In the genomic region with DNA sequence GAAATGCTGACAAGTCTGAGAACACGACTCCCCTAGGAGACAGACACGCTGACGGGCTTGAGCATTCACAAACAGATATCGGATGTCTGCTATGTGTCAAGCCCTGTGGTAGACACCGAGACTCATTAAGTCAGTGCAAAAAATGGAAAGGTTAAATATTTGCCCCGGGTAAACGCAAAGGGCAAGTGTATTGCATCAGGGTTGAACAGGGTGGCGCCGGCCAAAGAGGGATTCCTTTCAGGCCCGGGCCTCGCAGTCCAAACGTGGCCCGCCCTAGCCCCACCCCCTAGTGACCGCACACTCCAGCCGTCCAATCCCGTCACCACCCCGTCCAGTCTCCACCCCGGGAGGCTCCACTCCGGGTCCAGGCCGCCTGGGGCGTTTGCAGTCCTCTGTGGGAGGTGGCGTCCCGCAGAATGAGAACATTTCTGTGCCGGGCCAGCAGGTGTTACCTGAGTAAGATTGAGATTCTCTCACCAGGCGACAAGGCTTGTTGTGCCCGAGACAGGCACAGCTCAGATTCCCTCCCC, we compare ENCODE assay signal across 8 cellular contexts. TPM values are rescaled to one million over a fixed set of nuclear protein-coding genes. Genes with fewer than 3 reads are reported as not detected.
DNase-seq lines count a peak whose midpoint lies in the region; ATAC-seq and TF ChIP-seq lines count a peak whose summit lies in the region.

No MANE protein-coding gene starts in this region.

- H3K9me3 ChIP-seq in naive thymus-derived CD4-positive, alpha-beta T cell (ENCODE audit: control insufficient read depth in 2 of 3, low read length in 3 of 3), result no peaks in the 10 kb centered on the region

- H3K36me3 Mint-ChIP-seq in naive thymus-derived CD4-positive, alpha-beta T cell, result peaks cover 0 to 2% (median 0%) of the 10 kb centered on the region in 5 donors
- no peaks in the 10 kb centered on the region for H3K36me3 Mint-ChIP-seq in stimulated activated naive B cell treated with anti-CD40 and anti-IgM and Interleukin-4, amounts not matched to agents 10 μg/mL and 1 μg/mL and 100 μg/mL, for 72 hours

- intact Hi-C loops in naive thymus-derived CD4-positive, alpha-beta T cell (cut with micrococcal nuclease), result loop anchor here (1.0 kb wide), 2 partner anchors 16 to 198 kb away; a partner anchor contains a TSS

- peak overlapping the region; percentile 65 to 91 (median 86) for H3K4me3 Mint-ChIP-seq in naive thymus-derived CD4-positive, alpha-beta T cell
- peak overlapping the region; percentile 85 to 91 for H3K4me3 Mint-ChIP-seq in stimulated activated naive B cell treated with anti-CD40 and anti-IgM and Interleukin-4, amounts not matched to agents 10 μg/mL and 1 μg/mL and 100 μg/mL, for 72 hours

- H3K36me3 ChIP-seq in naive thymus-derived CD4-positive, alpha-beta T cell (ENCODE audit: control insufficient read depth in 2 of 3, insufficient read depth in 3 of 3, low read length in 3 of 3), result no peaks in the 10 kb centered on the region

- H3K27ac ChIP-seq in naive thymus-derived CD4-positive, alpha-beta T cell (ENCODE audit: low read depth, low read length), result peak overlapping the region; percentile 53

- H3K27me3 Mint-ChIP-seq in naive thymus-derived CD4-positive, alpha-beta T cell, result peaks cover 0 to 42% (median 8%) of the 10 kb centered on the region in 5 donors
- peaks cover 19 to 38% of the 10 kb centered on the region in 2 donors for H3K27me3 Mint-ChIP-seq in stimulated activated naive B cell treated with anti-CD40 and anti-IgM and Interleukin-4, amounts not matched to agents 10 μg/mL and 1 μg/mL and 100 μg/mL, for 72 hours

- peak overlapping the region; percentile 78 for H3K4me3 ChIP-seq in naive thymus-derived CD4-positive, alpha-beta T cell (ENCODE audit: low read length)

- TF ChIP-seq EP300 in Ishikawa (IDR thresholded peaks at IDR 0.05; ENCODE audit: borderline replicate concordance), result peak; percentile 78; the same call in 1 of the 2 replicates

- CTCF ChIA-PET in naive thymus-derived CD4-positive, alpha-beta T cell (lab: Charles Lee), result interaction anchor here (0.7 kb wide), 1 partner anchor 54 kb away, joined by 3 read pairs; no protein-coding TSS in a partner anchor

- ATAC-seq in GM21717 (IDR thresholded peaks at IDR 0.05; ENCODE audit: unreplicated experiment), result peak; percentile 93
- peak; percentile 97 for ATAC-seq in naive thymus-derived CD4-positive, alpha-beta T cell
- peak; percentile 95 to 96 for ATAC-seq in stimulated activated naive B cell treated with anti-CD40 and anti-IgM and Interleukin-4, amounts not matched to agents 10 μg/mL and 1 μg/mL and 100 μg/mL, for 72 hours (replicated peaks)

- H3K27ac Mint-ChIP-seq in naive thymus-derived CD4-positive, alpha-beta T cell, result peak overlapping the region in 7 of 9 donors; percentile 36 to 78 (median 62)
- peak overlapping the region; percentile 93 for H3K27ac Mint-ChIP-seq in stimulated activated naive B cell treated with anti-CD40 and anti-IgM and Interleukin-4, amounts not matched to agents 10 μg/mL and 1 μg/mL and 100 μg/mL, for 72 hours

- H3K4me1 ChIP-seq in naive thymus-derived CD4-positive, alpha-beta T cell (ENCODE audit: control insufficient read depth in 2 of 2, insufficient read depth in 2 of 2, low read length in 2 of 2), result peaks cover 0 to 7% of the 10 kb centered on the region in 2 donors

- DNase-seq in DMS53 (lab: John Stamatoyannopoulos, UW) (peak; percentile 100), activated T-helper 1 cell treated with Interleukin-2 at 50 U/mL for 16 hours (ENCODE audit: low read depth) (peak; percentile 61), fibroblast of gingiva (ENCODE audit: low read depth) (peak; percentile 97)
- DNase-seq in naive thymus-derived CD4-positive, alpha-beta T cell, result peak; percentile 38 to 73 (median 50)
- DNase-seq in stimulated activated naive B cell treated with anti-CD40 and anti-IgM and Interleukin-4, amounts not matched to agents 10 μg/mL and 1 μg/mL and 100 μg/mL, for 72 hours, result peak; percentile 81

- H3K27me3 ChIP-seq in naive thymus-derived CD4-positive, alpha-beta T cell (ENCODE audit: control insufficient read depth in 2 of 2, insufficient read depth in 2 of 2, low read length in 2 of 2), result no peaks in the 10 kb centered on the region

- H3K9me3 Mint-ChIP-seq in naive thymus-derived CD4-positive, alpha-beta T cell, result no peaks in the 10 kb centered on the region
- H3K9me3 Mint-ChIP-seq in stimulated activated naive B cell treated with anti-CD40 and anti-IgM and Interleukin-4, amounts not matched to agents 10 μg/mL and 1 μg/mL and 100 μg/mL, for 72 hours, result no peaks in the 10 kb centered on the region

- H3K4me1 Mint-ChIP-seq in naive thymus-derived CD4-positive, alpha-beta T cell, result peaks cover 6 to 14% (median 9%) of the 10 kb centered on the region in 7 donors
- H3K4me1 Mint-ChIP-seq in stimulated activated naive B cell treated with anti-CD40 and anti-IgM and Interleukin-4, amounts not matched to agents 10 μg/mL and 1 μg/mL and 100 μg/mL, for 72 hours, result peaks cover 6 to 21% of the 10 kb centered on the region in 2 donors

- POLR2A ChIA-PET in naive thymus-derived CD4-positive, alpha-beta T cell (lab: Charles Lee), result interaction anchor here (1.9 kb wide), 1 partner anchor 16 kb away, joined by 5 read pairs; a partner anchor contains a TSS

- TF ChIP-seq RAD21 in Ishikawa (IDR thresholded peaks at IDR 0.05; ENCODE audit: low read depth), result no peak

TF ChIP-seq in Ishikawa, 13 proteins besides CTCF, POLR2A, EP300 and RAD21:
- TF ChIP-seq FOXM1 (IDR thresholded peaks at IDR 0.05; ENCODE audit: borderline replicate concordance, low read depth) (peak; percentile 75; the same call in 1 of the 2 replicates), NFIC (IDR thresholded peaks at IDR 0.05) (no peak; the same call in none of the 2 replicates), CREB1 (IDR thresholded peaks at IDR 0.05; ENCODE audit: low read depth) (no peak), CEBPB (IDR thresholded peaks at IDR 0.05) (peak; percentile 75), YY1 (IDR thresholded peaks at IDR 0.05; ENCODE audit: low read depth) (peak; percentile 10; the same call in 1 of the 2 replicates), TEAD4 (IDR thresholded peaks at IDR 0.05) (peak; percentile 64), TCF12 (IDR thresholded peaks at IDR 0.05; ENCODE audit: low read depth) (peak; percentile 94), TAF1 (IDR thresholded peaks at IDR 0.05; ENCODE audit: low read depth) (peak; percentile 65), ZBTB7A (IDR thresholded peaks at IDR 0.05; ENCODE audit: low read depth) (no peak)
- TF ChIP-seq, protein P1, sequence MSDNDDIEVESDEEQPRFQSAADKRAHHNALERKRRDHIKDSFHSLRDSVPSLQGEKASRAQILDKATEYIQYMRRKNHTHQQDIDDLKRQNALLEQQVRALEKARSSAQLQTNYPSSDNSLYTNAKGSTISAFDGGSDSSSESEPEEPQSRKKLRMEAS (IDR thresholded peaks at IDR 0.05), result peak; percentile 36
- TF ChIP-seq, protein P2, sequence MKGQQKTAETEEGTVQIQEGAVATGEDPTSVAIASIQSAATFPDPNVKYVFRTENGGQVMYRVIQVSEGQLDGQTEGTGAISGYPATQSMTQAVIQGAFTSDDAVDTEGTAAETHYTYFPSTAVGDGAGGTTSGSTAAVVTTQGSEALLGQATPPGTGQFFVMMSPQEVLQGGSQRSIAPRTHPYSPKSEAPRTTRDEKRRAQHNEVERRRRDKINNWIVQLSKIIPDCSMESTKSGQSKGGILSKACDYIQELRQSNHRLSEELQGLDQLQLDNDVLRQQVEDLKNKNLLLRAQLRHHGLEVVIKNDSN (IDR thresholded peaks at IDR 0.05), result peak; percentile 17; the same call in 1 of the 2 replicates

TF ChIP-seq in PFSK-1, 5 proteins besides CTCF, POLR2A, EP300 and RAD21 (continues in another document):
- no peak for TF ChIP-seq TAF1 (IDR thresholded peaks at IDR 0.05; ENCODE audit: borderline replicate concordance, insufficient read depth, low read length)
- TF ChIP-seq, protein P3, sequence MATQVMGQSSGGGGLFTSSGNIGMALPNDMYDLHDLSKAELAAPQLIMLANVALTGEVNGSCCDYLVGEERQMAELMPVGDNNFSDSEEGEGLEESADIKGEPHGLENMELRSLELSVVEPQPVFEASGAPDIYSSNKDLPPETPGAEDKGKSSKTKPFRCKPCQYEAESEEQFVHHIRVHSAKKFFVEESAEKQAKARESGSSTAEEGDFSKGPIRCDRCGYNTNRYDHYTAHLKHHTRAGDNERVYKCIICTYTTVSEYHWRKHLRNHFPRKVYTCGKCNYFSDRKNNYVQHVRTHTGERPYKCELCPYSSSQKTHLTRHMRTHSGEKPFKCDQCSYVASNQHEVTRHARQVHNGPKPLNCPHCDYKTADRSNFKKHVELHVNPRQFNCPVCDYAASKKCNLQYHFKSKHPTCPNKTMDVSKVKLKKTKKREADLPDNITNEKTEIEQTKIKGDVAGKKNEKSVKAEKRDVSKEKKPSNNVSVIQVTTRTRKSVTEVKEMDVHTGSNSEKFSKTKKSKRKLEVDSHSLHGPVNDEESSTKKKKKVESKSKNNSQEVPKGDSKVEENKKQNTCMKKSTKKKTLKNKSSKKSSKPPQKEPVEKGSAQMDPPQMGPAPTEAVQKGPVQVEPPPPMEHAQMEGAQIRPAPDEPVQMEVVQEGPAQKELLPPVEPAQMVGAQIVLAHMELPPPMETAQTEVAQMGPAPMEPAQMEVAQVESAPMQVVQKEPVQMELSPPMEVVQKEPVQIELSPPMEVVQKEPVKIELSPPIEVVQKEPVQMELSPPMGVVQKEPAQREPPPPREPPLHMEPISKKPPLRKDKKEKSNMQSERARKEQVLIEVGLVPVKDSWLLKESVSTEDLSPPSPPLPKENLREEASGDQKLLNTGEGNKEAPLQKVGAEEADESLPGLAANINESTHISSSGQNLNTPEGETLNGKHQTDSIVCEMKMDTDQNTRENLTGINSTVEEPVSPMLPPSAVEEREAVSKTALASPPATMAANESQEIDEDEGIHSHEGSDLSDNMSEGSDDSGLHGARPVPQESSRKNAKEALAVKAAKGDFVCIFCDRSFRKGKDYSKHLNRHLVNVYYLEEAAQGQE (IDR thresholded peaks at IDR 0.05; ENCODE audit: insufficient read depth in 1 of 2, low read depth in 2 of 2, low read length in 2 of 2), result 0 out of 4 replicates have a peak, but pooled peaks of 1 of the 2 experiments have one; percentile 10
- TF ChIP-seq FOXP2 (optimal IDR thresholded peaks at IDR 0.05; ENCODE audit: borderline replicate concordance, extremely low read depth, extremely low read length, insufficient read depth), result peak; percentile 74

RNA-seq across cellular contexts. Expression of a gene that starts 16.3 kb away (rescaled TPM):
- polyA plus RNA-seq in PFSK-1 (2012; ENCODE audit: insufficient read length, low read depth), result 135 TPM
- total RNA-seq in naive thymus-derived CD4-positive, alpha-beta T cell, result 10 to 100 TPM; 15.3 to 24.5 (median 16.7) TPM
- polyA plus RNA-seq in naive thymus-derived CD4-positive, alpha-beta T cell, result 10 to 100 TPM; 32.1 to 56.4 TPM

RNA-seq across cellular contexts. Expression of a gene that starts 20.0 kb away (rescaled TPM):
- polyA plus RNA-seq in PFSK-1 (2012; ENCODE audit: insufficient read length, low read depth), result 4.4 TPM
- total RNA-seq in naive thymus-derived CD4-positive, alpha-beta T cell, result not detected
- not detected for polyA plus RNA-seq in naive thymus-derived CD4-positive, alpha-beta T cell

RNA-seq across cellular contexts. Expression of a gene that starts 43.6 kb away (rescaled TPM):
- polyA plus RNA-seq in PFSK-1 (2012; ENCODE audit: insufficient read length, low read depth), result 0.14 TPM
- under 1 TPM in 2 of 5 experiments, not detected in 3; 0.27 to 0.56 TPM for total RNA-seq in naive thymus-derived CD4-positive, alpha-beta T cell
- polyA plus RNA-seq in naive thymus-derived CD4-positive, alpha-beta T cell, result under 1 TPM; 0.08 to 0.15 TPM

RNA-seq across cellular contexts. Expression of a gene that starts 58.4 kb away (rescaled TPM):
- not detected for polyA plus RNA-seq in PFSK-1 (2012; ENCODE audit: insufficient read length, low read depth)
- not detected for total RNA-seq in naive thymus-derived CD4-positive, alpha-beta T cell
- polyA plus RNA-seq in naive thymus-derived CD4-positive, alpha-beta T cell, result not detected

Comparison
In these comparisons a context has a peak if more than half of its experiments do, and no peak if none do; other contexts are left out.
1. Peak in every context shown above with its lines: DNase-seq, ATAC-seq, H3K4me3 ChIP-seq and H3K27ac ChIP-seq.
2. DNase-seq: peak in every context shown above with its lines; median percentile 100 in DMS53; 97 in fibroblast of gingiva; 81 in stimulated activated naive B cell treated with anti-CD40 and anti-IgM and Interleukin-4, amounts not matched to agents 10 μg/mL and 1 μg/mL and 100 μg/mL, for 72 hours; 61 in activated T-helper 1 cell treated with Interleukin-2 at 50 U/mL for 16 hours; 50 in naive thymus-derived CD4-positive, alpha-beta T cell.